In the genomic region with DNA sequence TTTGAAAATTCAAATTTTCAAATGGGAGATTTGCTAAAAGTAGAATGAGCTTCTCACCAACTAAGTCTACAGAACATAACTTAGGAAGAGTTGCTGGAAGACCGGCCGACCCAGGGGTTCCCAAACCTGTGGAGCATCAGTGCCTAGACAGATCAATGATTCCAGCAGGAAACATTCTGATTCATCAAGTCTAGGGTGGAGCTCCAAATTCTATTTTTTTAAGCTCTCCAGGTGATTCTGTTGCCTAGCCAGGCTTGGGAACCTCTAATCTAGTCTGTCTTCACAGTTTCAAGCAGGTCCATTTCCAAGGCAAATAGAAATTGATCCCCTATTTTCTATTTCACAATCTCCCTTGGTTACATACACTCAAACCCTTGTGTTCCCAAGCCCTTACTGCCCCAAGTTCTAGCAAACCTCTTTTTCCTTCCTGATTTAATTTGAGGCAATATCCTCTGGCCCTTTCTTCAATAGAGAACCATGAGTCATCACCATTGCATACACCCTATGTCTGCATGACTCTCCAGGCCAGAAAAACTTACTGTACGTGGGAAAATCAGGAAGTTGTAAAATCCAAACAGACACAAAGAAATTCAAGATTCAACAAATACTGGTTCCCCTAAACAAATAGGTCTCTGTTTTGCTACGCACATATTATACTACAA, we compare ENCODE assay signal across 10 cellular contexts. TPM values are rescaled to one million over a fixed set of nuclear protein-coding genes. Genes with fewer than 3 reads are reported as not detected.
DNase-seq lines count a peak whose midpoint lies in the region; ATAC-seq, FAIRE-seq and TF ChIP-seq lines count a peak whose summit lies in the region.
"Had no signal": no experiment of that assay in that cellular context is flagged by ENCODE, and none has a peak within 500 bp of the region (broad histone marks: within the 10 kb centered on the region; RNA-seq: fewer than 3 reads in every experiment).

No MANE protein-coding gene starts in this region.

- peak overlapping the region; percentile 14; the same call in 1 of the 2 replicates for H3K23ac ChIP-seq in IMR-90 (ENCODE audit: low read depth, low read length)

- peak overlapping the region; percentile 17; the same call in 1 of the 3 replicates for H3K4me3 ChIP-seq in A549
- H3K4me3 ChIP-seq in IMR-90 (ENCODE audit: insufficient read depth, low read depth, low read length): no peak overlapping the region

- H3K4me2 ChIP-seq in A549 (peak overlapping the region; percentile 61), IMR-90 (ENCODE audit: low read depth, low read length) (no peak overlapping the region; the same call in 1 of the 2 replicates)

- POLR2A ChIA-PET in A549 (lab: Yijun Ruan, JAX) (interaction anchor here (0.5 kb wide), 1 partner anchor 21 kb away, joined by 3 read pairs; no protein-coding TSS in a partner anchor), IMR-90 (lab: Charles Lee; ENCODE audit: unreplicated experiment) (no interaction called here)

- FAIRE-seq in A549 (lab: Jason Lieb, UNC): no peak

- H2AK5ac ChIP-seq in IMR-90 (ENCODE audit: low read depth, low read length): 0 out of 2 replicates have a peak overlapping the region, but pooled peaks have one; percentile 24

- intact Hi-C loops in IMR-90 (cut with micrococcal nuclease): no loop called here

- peak overlapping the region in 1 of 2 experiments; percentile 36; a peak in 1 of 4 replicates for H4K8ac ChIP-seq in IMR-90 (ENCODE audit: low read depth in 2 of 2, low read length in 2 of 2)

- H3K27ac ChIP-seq in A549: peak overlapping the region; percentile 76 to 89
- no peak overlapping the region for H3K27ac ChIP-seq in IMR-90 (ENCODE audit: insufficient read depth, low read length)

- H2BK15ac ChIP-seq in IMR-90 (ENCODE audit: low read depth, low read length): no peak overlapping the region

- no peak for TF ChIP-seq POLR2A in A549 (IDR thresholded peaks at IDR 0.05; ENCODE audit: low read length)
- TF ChIP-seq POLR2A in IMR-90 (IDR thresholded peaks at IDR 0.05; ENCODE audit: low read depth, low read length): no peak

- BruUV-seq in IMR-90 (replicated peaks; lab: Mats Ljungman, UMichigan): no TSS peak

- H2BK20ac ChIP-seq in IMR-90 (ENCODE audit: low read depth, low read length): no peak overlapping the region

- no peak for TF ChIP-seq CTCF in A549 (IDR thresholded peaks at IDR 0.05)
- TF ChIP-seq CTCF in IMR-90 (conservative IDR thresholded peaks at IDR 0.05; ENCODE audit: low read depth, low read length): no peak

- CTCF ChIA-PET in A549 (lab: Yijun Ruan, JAX) (interaction anchor here (0.8 to 1.3 kb wide), 2 partner anchors 11 to 37 kb away, joined by 3 to 5 read pairs; no protein-coding TSS in a partner anchor), IMR-90 (lab: Yijun Ruan, JAX) (interaction anchor here (1.0 kb wide), 1 partner anchor 18 kb away, joined by 3 read pairs; no protein-coding TSS in a partner anchor)

- H3K14ac ChIP-seq in IMR-90 (replicated peaks; ENCODE audit: low read depth, low read length): 0 out of 2 replicates have a peak overlapping the region, but pooled peaks have one; percentile 3

- H3K9me3 ChIP-seq in A549 (no peaks in the 10 kb centered on the region), IMR-90 (ENCODE audit: control insufficient read depth, insufficient read depth, low read length) (no peaks in the 10 kb centered on the region)

- peaks cover 83% of the 10 kb centered on the region for H3K4me1 ChIP-seq in A549
- H3K4me1 ChIP-seq in IMR-90 (ENCODE audit: control insufficient read depth, insufficient read depth, low read length): peaks cover 15% of the 10 kb centered on the region

- H4K91ac ChIP-seq in IMR-90 (ENCODE audit: insufficient read depth, low read depth, low read length): no peak overlapping the region

- ATAC-seq in A549 (peak; percentile 86 to 88), IMR-90 (ENCODE audit: low read depth) (peak; percentile 87), HG03432 (IDR thresholded peaks at IDR 0.05; ENCODE audit: unreplicated experiment) (no peak)

- dilution Hi-C loops in IMR-90 (cut with HindIII; ENCODE audit: low sequenced_read_pairs, unreplicated experiment): no loop called here

- TF ChIP-seq EP300 in A549 (IDR thresholded peaks at IDR 0.05): peak; percentile 39 to 41; a peak in 1 of 5 replicates

- TF ChIP-seq RAD21 in A549 (conservative IDR thresholded peaks at IDR 0.05 in 1 of 2, IDR thresholded peaks at IDR 0.05 in 1 of 2) (no peak), IMR-90 (IDR thresholded peaks at IDR 0.05; ENCODE audit: low read length) (peak; percentile 20; the same call in 1 of the 2 replicates)

- in situ Hi-C loops in IMR-90 (cut with MboI; ENCODE audit: low sequenced_read_pairs): no loop called here

- no peak overlapping the region for H2AFZ ChIP-seq in IMR-90 (replicated peaks; ENCODE audit: low read length, poor library complexity)

- H4K5ac ChIP-seq in IMR-90 (ENCODE audit: low read depth, low read length): no peak overlapping the region

- H4K20me1 ChIP-seq in IMR-90 (ENCODE audit: insufficient read depth, low read length): peaks cover 43% of the 10 kb centered on the region; the same call in 1 of the 2 replicates

- no peaks in the 10 kb centered on the region for H3K27me3 ChIP-seq in IMR-90 (ENCODE audit: control insufficient read depth, insufficient read depth, low read length)

- peaks cover 30 to 57% of the 10 kb centered on the region in 2 experiments for H3K79me1 ChIP-seq in IMR-90 (ENCODE audit: low read depth in 1 of 2, low read length in 2 of 2)

- no peak overlapping the region for H3K18ac ChIP-seq in IMR-90 (ENCODE audit: low read depth, low read length)

- no peak overlapping the region for H3K9ac ChIP-seq in IMR-90 (ENCODE audit: low read depth, low read length)

- no peak overlapping the region for H2BK5ac ChIP-seq in IMR-90 (ENCODE audit: low read depth, low read length, poor library complexity, severe bottlenecking)

- WGBS in A549 (ENCODE audit: missing lambda C conversion rate): 42% methylated on average over 4 of the region's 4 CpGs
- no CpG with 5 or more reads among the region's 4 CpGs for WGBS in IMR-90 (ENCODE audit: extremely low coverage in 2 of 2, insufficient read length in 1 of 2), 2 experiments

- DNase-seq in A549 (ENCODE audit: low read depth in 1 of 2, low spot score in 1 of 2): peak; percentile 25 to 75
- peak; percentile 94 for DNase-seq in IMR-90
- peak; percentile 86 for DNase-seq in amniotic epithelial cell (ENCODE audit: low read depth)
- peak; percentile 93 for DNase-seq in iris pigment epithelial cell (ENCODE audit: low read depth)
- DNase-seq in amygdala (lab: John Stamatoyannopoulos, UW): no peak
- DNase-seq in stimulated activated CD4-positive, alpha-beta T cell treated with anti-CD3 and anti-CD28 coated beads, Interleukin-4, amount 100 ng/mL, for 24 hours: no peak
- no peak for DNase-seq in NK-92 treated with Interleukin-12 subunit alpha and Interleukin-12 subunit beta, amount 100 ng/mL, for 24 hours (lab: John Stamatoyannopoulos, UW)
- DNase-seq: CD4-positive, CD25-positive, alpha-beta regulatory T cell; cortex of kidney had no signal

- H3K4ac ChIP-seq in IMR-90 (ENCODE audit: low read depth, low read length): no peak overlapping the region

- H2AK9ac ChIP-seq in IMR-90 (replicated peaks; ENCODE audit: low read depth, low read length, poor library complexity): no peak overlapping the region

- H3K9me1 ChIP-seq in IMR-90 (ENCODE audit: insufficient read depth, low read length): peaks cover 22% of the 10 kb centered on the region

- H2BK120ac ChIP-seq in IMR-90 (ENCODE audit: low read depth, low read length): no peak overlapping the region

- H3K36me3 ChIP-seq in IMR-90 (ENCODE audit: control insufficient read depth, insufficient read depth, low read length): peaks cover 9% of the 10 kb centered on the region

- H3K56ac ChIP-seq in IMR-90 (ENCODE audit: extremely low read depth, insufficient read depth, low read length): no peak overlapping the region

TF ChIP-seq in A549, 52 proteins besides CTCF, POLR2A, EP300 and RAD21 (continues in another document):
- TF ChIP-seq JUN (IDR thresholded peaks at IDR 0.05) (peak in 1 of 2 experiments; percentile 35; a peak in 2 of 5 replicates), MAFK (IDR thresholded peaks at IDR 0.05; ENCODE audit: partially characterized antibody) (peak; percentile 25), JUNB (IDR thresholded peaks at IDR 0.05) (peak; percentile 81)

TF ChIP-seq in IMR-90, 13 proteins besides CTCF, POLR2A, EP300 and RAD21:
- peak; percentile 89 for TF ChIP-seq CEBPB (IDR thresholded peaks at IDR 0.05; ENCODE audit: low read depth, low read length)
- TF ChIP-seq MAFK (IDR thresholded peaks at IDR 0.05; ENCODE audit: low read depth, low read length): peak; percentile 26; the same call in 1 of the 2 replicates
- TF ChIP-seq NFE2L2 (IDR thresholded peaks at IDR 0.05; ENCODE audit: low read depth, low read length): 0 out of 2 replicates have a peak, but pooled peaks have one; percentile 28
- TF ChIP-seq, protein P1, sequence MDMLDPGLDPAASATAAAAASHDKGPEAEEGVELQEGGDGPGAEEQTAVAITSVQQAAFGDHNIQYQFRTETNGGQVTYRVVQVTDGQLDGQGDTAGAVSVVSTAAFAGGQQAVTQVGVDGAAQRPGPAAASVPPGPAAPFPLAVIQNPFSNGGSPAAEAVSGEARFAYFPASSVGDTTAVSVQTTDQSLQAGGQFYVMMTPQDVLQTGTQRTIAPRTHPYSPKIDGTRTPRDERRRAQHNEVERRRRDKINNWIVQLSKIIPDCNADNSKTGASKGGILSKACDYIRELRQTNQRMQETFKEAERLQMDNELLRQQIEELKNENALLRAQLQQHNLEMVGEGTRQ (IDR thresholded peaks at IDR 0.05; ENCODE audit: low read depth, low read length): no peak
- peak; percentile 64; the same call in 1 of the 2 replicates for TF ChIP-seq BHLHE40 (IDR thresholded peaks at IDR 0.05; ENCODE audit: low read depth, low read length)
- peak; percentile 97 for TF ChIP-seq FOS (IDR thresholded peaks at IDR 0.05; ENCODE audit: low read depth, low read length)

RNA-seq across cellular contexts. Expression of a gene that starts 8.9 kb away (rescaled TPM):
- polyA plus RNA-seq in A549 (2011; rRNA removed) (8.3 and 10.5 TPM in 2 replicates), A549 (2017; fragmentation: RNase III; extraction: RNeasy Plus Mini Kit Qiagen cat#74134 plus additional on column Dnase treatment) (2.2 to 3.1 TPM (median 2.9 TPM) in 3 replicates), IMR-90 (2012; rRNA removed) (7.3 and 9.7 TPM in 2 replicates)
- polyA plus RNA-seq in A549 (2012; cell fraction: cytosol; rRNA removed): 1.9 and 3.4 TPM in 2 replicates
- polyA plus RNA-seq in A549 (2012; cell fraction: nucleus; rRNA removed): 4.3 and 4.5 TPM in 2 replicates
- 22.8 and 27.3 TPM in 2 replicates for polyA minus RNA-seq in A549 (2011; rRNA and poly(A)+ RNA removed)
- 11.1 and 13.9 TPM in 2 replicates for total RNA-seq in IMR-90 (2012; rRNA removed)
- 3.4 and 8.9 TPM in 2 replicates for polyA plus RNA-seq in IMR-90 (2012; cell fraction: cytosol; rRNA removed)
- 20.5 and 29.3 TPM in 2 replicates for polyA plus RNA-seq in IMR-90 (2012; cell fraction: nucleus; rRNA removed; ENCODE audit: low replicate concordance)

Comparison
In these comparisons a context has a peak if more than half of its experiments do, and no peak if none do; other contexts are left out.
1. DNase-seq: peak in A549 (2 of 2), IMR-90 (single experiment), amniotic epithelial cell (single experiment) and iris pigment epithelial cell (single experiment); none in amygdala (0 of 56), stimulated activated CD4-positive, alpha-beta T cell treated with anti-CD3 and anti-CD28 coated beads, Interleukin-4, amount 100 ng/mL, for 24 hours (single experiment) and NK-92 treated with Interleukin-12 subunit alpha and Interleukin-12 subunit beta, amount 100 ng/mL, for 24 hours (single experiment).